Comparison of ENCODE assay signal across 8 cellular contexts in genomic region chr12:121214855-121215745, GRCh38. TPM values are rescaled to one million over a fixed set of nuclear protein-coding genes. Genes with fewer than 3 reads are reported as not detected.
DNase-seq lines count a peak whose midpoint lies in the region; ATAC-seq and TF ChIP-seq lines count a peak whose summit lies in the region.

No MANE protein-coding gene starts in this region.

- peaks cover 28% of the 10 kb centered on the region for H3K4me1 Mint-ChIP-seq in activated naive CD4-positive, alpha-beta T cell treated with anti-CD3 and anti-CD28 coated beads for 36 hours (ENCODE audit: low read depth)
- peaks cover 34% of the 10 kb centered on the region for H3K4me1 Mint-ChIP-seq in activated naive CD4-positive, alpha-beta T cell treated with anti-CD3 and anti-CD28 coated beads, Interleukin-2, amount 50 U/mL, for 24 hours

- H3K4me3 ChIP-seq in right atrium auricular region (no peak overlapping the region), suprapubic skin (no peak overlapping the region)

- H3K27me3 ChIP-seq in right atrium auricular region = no peaks in the 10 kb centered on the region
- no peaks in the 10 kb centered on the region for H3K27me3 ChIP-seq in suprapubic skin

- 57% methylated on average over 14 of the region's 14 CpGs for WGBS in suprapubic skin

- H3K9me3 Mint-ChIP-seq in activated naive CD4-positive, alpha-beta T cell treated with anti-CD3 and anti-CD28 coated beads for 36 hours = no peaks in the 10 kb centered on the region
- H3K9me3 Mint-ChIP-seq in activated naive CD4-positive, alpha-beta T cell treated with anti-CD3 and anti-CD28 coated beads, Interleukin-2, amount 50 U/mL, for 24 hours = no peaks in the 10 kb centered on the region

- TF ChIP-seq CTCF in right atrium auricular region (IDR thresholded peaks at IDR 0.05) = no peak
- TF ChIP-seq CTCF in suprapubic skin (IDR thresholded peaks at IDR 0.05) = no peak

- H3K27ac ChIP-seq in right atrium auricular region (peak overlapping the region; percentile 67 to 69), suprapubic skin (peak overlapping the region; percentile 2)

- no peak overlapping the region for H3K4me3 Mint-ChIP-seq in activated naive CD4-positive, alpha-beta T cell treated with anti-CD3 and anti-CD28 coated beads for 36 hours
- H3K4me3 Mint-ChIP-seq in activated naive CD4-positive, alpha-beta T cell treated with anti-CD3 and anti-CD28 coated beads, Interleukin-2, amount 50 U/mL, for 24 hours = no peak overlapping the region

- intact Hi-C loops in activated naive CD4-positive, alpha-beta T cell treated with anti-CD3 and anti-CD28 coated beads for 36 hours (cut with micrococcal nuclease) = loop anchor here (1.0 to 10.0 kb wide), 3 partner anchors 8 to 630 kb away; partner anchors contain the start of gene POP5

- H3K9me3 ChIP-seq in right atrium auricular region (no peaks in the 10 kb centered on the region), suprapubic skin (no peaks in the 10 kb centered on the region)

- peak overlapping the region; percentile 57 for H3K27ac Mint-ChIP-seq in activated naive CD4-positive, alpha-beta T cell treated with anti-CD3 and anti-CD28 coated beads for 36 hours
- H3K27ac Mint-ChIP-seq in activated naive CD4-positive, alpha-beta T cell treated with anti-CD3 and anti-CD28 coated beads, Interleukin-2, amount 50 U/mL, for 24 hours = peak overlapping the region; percentile 60

- no peak for TF ChIP-seq POLR2A in suprapubic skin (IDR thresholded peaks at IDR 0.05)

- H3K36me3 Mint-ChIP-seq in activated naive CD4-positive, alpha-beta T cell treated with anti-CD3 and anti-CD28 coated beads for 36 hours (ENCODE audit: low read depth) = peaks cover 11% of the 10 kb centered on the region
- H3K36me3 Mint-ChIP-seq in activated naive CD4-positive, alpha-beta T cell treated with anti-CD3 and anti-CD28 coated beads, Interleukin-2, amount 50 U/mL, for 24 hours = peaks cover 6% of the 10 kb centered on the region

- no peak for DNase-seq in activated naive CD4-positive, alpha-beta T cell treated with anti-CD3 and anti-CD28 coated beads for 36 hours
- DNase-seq in activated naive CD4-positive, alpha-beta T cell treated with anti-CD3 and anti-CD28 coated beads, Interleukin-2, amount 50 U/mL, for 16 hours = no peak
- no peak for DNase-seq in right atrium auricular region (ENCODE audit: low spot score)
- no peak for DNase-seq in suprapubic skin (ENCODE audit: low spot score in 2 of 2)
- DNase-seq in NCI-H2029 (lab: John Stamatoyannopoulos, UW) = no peak
- DNase-seq in NCI-H2029 treated with DMSO at 0.1 percent for 48 hours (lab: John Stamatoyannopoulos, UW) = no peak

- H3K4me1 ChIP-seq in right atrium auricular region = peaks cover 0 to 22% of the 10 kb centered on the region in 2 donors
- peaks cover 21% of the 10 kb centered on the region for H3K4me1 ChIP-seq in suprapubic skin

- no peak for TF ChIP-seq EP300 in suprapubic skin (IDR thresholded peaks at IDR 0.05)

- H3K36me3 ChIP-seq in right atrium auricular region = peaks cover 6% of the 10 kb centered on the region
- peaks cover 13% of the 10 kb centered on the region for H3K36me3 ChIP-seq in suprapubic skin

- no peak for ATAC-seq in GM18907 (IDR thresholded peaks at IDR 0.05; ENCODE audit: unreplicated experiment)

- CTCF ChIA-PET in activated naive CD4-positive, alpha-beta T cell treated with anti-CD3 and anti-CD28 coated beads for 36 hours (lab: Charles Lee) = interaction anchor here (0.6 kb wide), 1 partner anchor 81 kb away, joined by 4 read pairs; no protein-coding TSS in a partner anchor

- H3K27me3 Mint-ChIP-seq in activated naive CD4-positive, alpha-beta T cell treated with anti-CD3 and anti-CD28 coated beads for 36 hours (ENCODE audit: low read depth) = no peaks in the 10 kb centered on the region
- H3K27me3 Mint-ChIP-seq in activated naive CD4-positive, alpha-beta T cell treated with anti-CD3 and anti-CD28 coated beads, Interleukin-2, amount 50 U/mL, for 24 hours = no peaks in the 10 kb centered on the region

RNA-seq across cellular contexts. Expression of gene P2RX4, which starts 5.2 kb away (rescaled TPM):
- total RNA-seq in activated naive CD4-positive, alpha-beta T cell treated with anti-CD3 and anti-CD28 coated beads for 36 hours = 10 to 100 TPM; 14.2 to 18.0 TPM
- total RNA-seq in right atrium auricular region (10 to 100 TPM; 21.8 to 21.9 TPM), suprapubic skin (10 to 100 TPM in 3 of 4 donors, 1 to 10 TPM in 1; 7.9 to 22.4 (median 15.4) TPM)
